In the genomic region with DNA sequence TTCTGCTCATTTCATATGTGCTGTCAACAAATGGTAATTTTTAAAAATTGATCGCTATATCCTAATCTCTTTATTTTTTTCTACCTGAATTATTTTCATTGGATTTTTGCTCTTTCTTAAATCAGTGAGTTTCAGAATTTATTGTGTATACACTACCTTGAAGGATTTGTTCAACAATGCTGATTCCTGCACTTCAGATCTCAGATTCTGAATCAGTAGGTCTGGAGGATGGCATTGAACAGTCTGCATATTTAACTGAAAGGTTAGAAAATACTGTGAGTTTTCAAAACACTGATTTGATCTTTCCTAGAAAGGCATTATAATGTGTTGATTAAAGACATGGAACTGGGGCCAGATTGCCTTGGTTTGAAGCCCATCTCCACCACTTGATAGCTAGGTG, we compare ENCODE assay signal across 9 cellular contexts. TPM values are rescaled to one million over a fixed set of nuclear protein-coding genes. Genes with fewer than 3 reads are reported as not detected.
DNase-seq lines count a peak whose midpoint lies in the region; ATAC-seq and TF ChIP-seq lines count a peak whose summit lies in the region.
"Had no signal": no experiment of that assay in that cellular context is flagged by ENCODE, and none has a peak within 500 bp of the region (broad histone marks: within the 10 kb centered on the region; RNA-seq: fewer than 3 reads in every experiment).

No MANE protein-coding gene starts in this region.

- H3K36me3 Mint-ChIP-seq in activated naive CD8-positive, alpha-beta T cell treated with anti-CD3 and anti-CD28 coated beads for 36 hours, result peaks cover 40% of the 10 kb centered on the region

- CTCF ChIA-PET in HEK293 (lab: Yijun Ruan, JAX), result no interaction called here

- peak overlapping the region; percentile 81 for H3K4me3 Mint-ChIP-seq in activated naive CD8-positive, alpha-beta T cell treated with anti-CD3 and anti-CD28 coated beads for 36 hours

- H3K36me3 ChIP-seq in HEK293 (ENCODE audit: control insufficient read depth in 2 of 2, insufficient read depth in 1 of 2, low read length in 2 of 2) (peaks cover 4 to 6% of the 10 kb centered on the region in 2 experiments), kidney epithelial cell (ENCODE audit: control insufficient read depth, insufficient read depth, low read length) (no peaks in the 10 kb centered on the region)

- peaks cover 7% of the 10 kb centered on the region for H3K4me1 ChIP-seq in HEK293 (ENCODE audit: control insufficient read depth, insufficient read depth, low read length)

- no peak overlapping the region for H3K27ac ChIP-seq in HEK293 (ENCODE audit: extremely low read depth, low read depth, low read length)

- peaks cover 37% of the 10 kb centered on the region for H3K4me1 Mint-ChIP-seq in activated naive CD8-positive, alpha-beta T cell treated with anti-CD3 and anti-CD28 coated beads for 36 hours

- H3K4me3 ChIP-seq in AG10803 (ENCODE audit: low read length), result peak overlapping the region; percentile 93
- H3K4me3 ChIP-seq in HEK293 (ENCODE audit: low read depth, low read length), result peak overlapping the region; percentile 93
- peak overlapping the region; percentile 90 for H3K4me3 ChIP-seq in kidney epithelial cell (ENCODE audit: low read depth, low read length)

- H3K9me3 ChIP-seq in HEK293 (ENCODE audit: control insufficient read depth, insufficient read depth, low read depth, low read length), result no peaks in the 10 kb centered on the region

- TF ChIP-seq CTCF in AG10803 (conservative IDR thresholded peaks at IDR 0.05; ENCODE audit: low read length) (no peak), HEK293 (tag by site-specific recombination; IDR thresholded peaks at IDR 0.05) (no peak), kidney epithelial cell (IDR thresholded peaks at IDR 0.05; ENCODE audit: insufficient read depth, low read length, poor library complexity, severe bottlenecking) (no peak)

- DNase-seq in AG10803 (ENCODE audit: low read depth) (no peak), kidney epithelial cell (ENCODE audit: low read depth) (no peak), NCI-H226 (no peak), NCI-H82 treated with DMSO at 0.1 percent for 48 hours (lab: John Stamatoyannopoulos, UW; ENCODE audit: unreplicated experiment) (no peak)
- no peak for DNase-seq in activated naive CD8-positive, alpha-beta T cell treated with anti-CD3 and anti-CD28 coated beads for 36 hours
- DNase-seq: NCI-H510A treated with DMSO at 0.1 percent for 48 hours had no signal

- H3K27me3 ChIP-seq in kidney epithelial cell (ENCODE audit: control insufficient read depth, insufficient read depth, low read length), result no peaks in the 10 kb centered on the region

- no peaks in the 10 kb centered on the region for H3K9me3 Mint-ChIP-seq in activated naive CD8-positive, alpha-beta T cell treated with anti-CD3 and anti-CD28 coated beads for 36 hours

- H3K27me3 Mint-ChIP-seq in activated naive CD8-positive, alpha-beta T cell treated with anti-CD3 and anti-CD28 coated beads for 36 hours, result no peaks in the 10 kb centered on the region

- no peak overlapping the region for H3K27ac Mint-ChIP-seq in activated naive CD8-positive, alpha-beta T cell treated with anti-CD3 and anti-CD28 coated beads for 36 hours

- POLR2A ChIA-PET in HEK293 (lab: Yijun Ruan, JAX), result no interaction called here

- ATAC-seq in HG02571 (IDR thresholded peaks at IDR 0.05; ENCODE audit: unreplicated experiment) (no peak), HG03439 (IDR thresholded peaks at IDR 0.05; ENCODE audit: unreplicated experiment) (no peak)

TF ChIP-seq in HEK293, 187 proteins besides CTCF, POLR2A, EP300 and RAD21:
- TF ChIP-seq KLF10 (tag by site-specific recombination; IDR thresholded peaks at IDR 0.05), result no peak
- TF ChIP-seq ZNF560 (tag by site-specific recombination; IDR thresholded peaks at IDR 0.05; ENCODE audit: borderline replicate concordance), result no peak
- peak; percentile 50 for TF ChIP-seq ZBTB20 (tag by site-specific recombination; IDR thresholded peaks at IDR 0.05)
- no peak for TF ChIP-seq ZNF184 (tag by site-specific recombination; IDR thresholded peaks at IDR 0.05)
- no peak for TF ChIP-seq MEIS1 (CRISPR knock-in tag; IDR thresholded peaks at IDR 0.05; ENCODE audit: borderline replicate concordance)
- TF ChIP-seq, protein P1, sequence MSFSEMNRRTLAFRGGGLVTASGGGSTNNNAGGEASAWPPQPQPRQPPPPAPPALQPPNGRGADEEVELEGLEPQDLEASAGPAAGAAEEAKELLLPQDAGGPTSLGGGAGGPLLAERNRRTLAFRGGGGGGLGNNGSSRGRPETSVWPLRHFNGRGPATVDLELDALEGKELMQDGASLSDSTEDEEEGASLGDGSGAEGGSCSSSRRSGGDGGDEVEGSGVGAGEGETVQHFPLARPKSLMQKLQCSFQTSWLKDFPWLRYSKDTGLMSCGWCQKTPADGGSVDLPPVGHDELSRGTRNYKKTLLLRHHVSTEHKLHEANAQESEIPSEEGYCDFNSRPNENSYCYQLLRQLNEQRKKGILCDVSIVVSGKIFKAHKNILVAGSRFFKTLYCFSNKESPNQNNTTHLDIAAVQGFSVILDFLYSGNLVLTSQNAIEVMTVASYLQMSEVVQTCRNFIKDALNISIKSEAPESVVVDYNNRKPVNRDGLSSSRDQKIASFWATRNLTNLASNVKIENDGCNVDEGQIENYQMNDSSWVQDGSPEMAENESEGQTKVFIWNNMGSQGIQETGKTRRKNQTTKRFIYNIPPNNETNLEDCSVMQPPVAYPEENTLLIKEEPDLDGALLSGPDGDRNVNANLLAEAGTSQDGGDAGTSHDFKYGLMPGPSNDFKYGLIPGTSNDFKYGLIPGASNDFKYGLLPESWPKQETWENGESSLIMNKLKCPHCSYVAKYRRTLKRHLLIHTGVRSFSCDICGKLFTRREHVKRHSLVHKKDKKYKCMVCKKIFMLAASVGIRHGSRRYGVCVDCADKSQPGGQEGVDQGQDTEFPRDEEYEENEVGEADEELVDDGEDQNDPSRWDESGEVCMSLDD (tag by site-specific recombination; IDR thresholded peaks at IDR 0.05), result no peak

RNA-seq across cellular contexts. Expression of a gene that starts 1.6 kb away (rescaled TPM):
- 10 to 100 TPM; 22.6 to 25.3 TPM for total RNA-seq in activated naive CD8-positive, alpha-beta T cell treated with anti-CD3 and anti-CD28 coated beads for 36 hours
- total RNA-seq in kidney epithelial cell, result 8.7 and 9.1 TPM in 2 replicates
